In genomic region chr2:225310745-225311144, GRCh38 we compare ENCODE assay signal across 14 cellular contexts.
"Had no signal": no experiment of that assay in that cellular context is flagged by ENCODE, and none has a peak within 500 bp of the region (broad histone marks: within the 10 kb centered on the region; RNA-seq: fewer than 3 reads in every experiment).

No MANE protein-coding gene starts in this region.

- H3K4me3 Mint-ChIP-seq: activated T-cell treated with anti-CD3 and anti-CD28 coated beads, Interleukin-2, amount 50 U/mL, for 72 hours; natural killer cell had no signal

- H3K9me3 Mint-ChIP-seq: activated T-cell treated with anti-CD3 and anti-CD28 coated beads, Interleukin-2, amount 50 U/mL, for 72 hours; natural killer cell had no signal

- H3K36me3 Mint-ChIP-seq: natural killer cell had no signal

- H3K27ac Mint-ChIP-seq: activated T-cell treated with anti-CD3 and anti-CD28 coated beads, Interleukin-2, amount 50 U/mL, for 72 hours; natural killer cell had no signal

- H3K4me1 Mint-ChIP-seq: natural killer cell had no signal

- ATAC-seq: activated T-cell treated with anti-CD3 and anti-CD28 coated beads, Interleukin-2, amount 50 U/mL, for 72 hours; natural killer cell had no signal

- DNase-seq: activated CD4-positive, alpha-beta T cell treated with anti-CD3 and anti-CD28 coated beads, Interleukin-2, amount 50 U/mL, for 4 hours; activated CD4-positive, CD25-positive, alpha-beta regulatory T cell treated with anti-CD3 and anti-CD28 coated beads, Interleukin-2, amount 50 U/mL, for 72 hours; activated effector memory CD4-positive, alpha-beta T cell treated with anti-CD3 and anti-CD28 coated beads, Interleukin-2, amount 50 U/mL, for 16 hours; activated naive CD4-positive, alpha-beta T cell treated with anti-CD3 and anti-CD28 coated beads, Interleukin-2, amount 50 U/mL, for 16 hours; activated T-cell treated with anti-CD3 and anti-CD28 coated beads, Interleukin-2, amount 50 U/mL, for 72 hours; cortex of kidney; erythroblast; foreskin melanocyte; glutamatergic neuron; natural killer cell; spleen; stimulated activated CD8-positive, alpha-beta memory T cell treated with anti-CD3 and anti-CD28 coated beads, Interleukin-4, amount 100 ng/mL, for 48 hours; stimulated activated naive CD4-positive, alpha-beta T cell; thyroid gland had no signal
